Comparison of ENCODE assay signal across 11 cellular contexts in the genomic region with DNA sequence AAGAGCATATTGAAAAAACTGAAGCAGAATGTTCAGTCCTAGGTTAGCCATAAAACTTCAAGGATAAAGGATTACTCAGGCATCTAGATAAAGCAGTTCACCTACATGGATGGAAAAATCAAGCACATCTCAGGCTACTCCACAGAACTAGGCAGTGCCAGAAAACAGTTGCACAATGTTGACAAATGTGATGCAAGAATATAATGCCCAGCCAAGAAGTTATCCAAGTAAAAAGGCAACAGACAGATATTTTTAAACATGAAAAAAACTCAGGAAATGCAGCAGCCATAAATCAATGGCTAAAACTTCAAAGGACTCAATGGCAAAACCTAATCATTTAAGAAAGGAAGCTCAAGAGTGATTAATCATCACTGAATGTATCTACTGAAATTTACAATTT.
DNase-seq lines count a peak whose midpoint lies in the region; ATAC-seq, FAIRE-seq and TF ChIP-seq lines count a peak whose summit lies in the region.
"Had no signal": no experiment of that assay in that cellular context is flagged by ENCODE, and none has a peak within 500 bp of the region (broad histone marks: within the 10 kb centered on the region; RNA-seq: fewer than 3 reads in every experiment).

No MANE protein-coding gene starts in this region.

- DNase-seq in AG04449 (ENCODE audit: low read depth, low spot score) (peak; percentile 9), HT1080 (ENCODE audit: low read depth) (peak; percentile 66), bronchial epithelial cell (ENCODE audit: low read depth) (peak; percentile 69), lung (ENCODE audit: low spot score) (peak; percentile 34), C1 segment of cervical spinal cord (lab: John Stamatoyannopoulos, UW) (no peak), cerebellum (ENCODE audit: low spot score) (no peak), NCI-H446 treated with DMSO at 0.1 percent for 48 hours (lab: John Stamatoyannopoulos, UW) (no peak)
- DNase-seq in activated T-cell treated with anti-CD3 and anti-CD28 coated beads, Interleukin-2, amount 50 U/mL, for 24 hours: no peak
- DNase-seq: CD4-positive, alpha-beta memory T cell; cerebellar nuclear complex had no signal

- H3K9me3 ChIP-seq in lung (ENCODE audit: control insufficient read depth in 2 of 2, insufficient read depth in 1 of 2, low read length in 1 of 2): no peaks in the 10 kb centered on the region

- H3K36me3 ChIP-seq in bronchial epithelial cell (ENCODE audit: control insufficient read depth, insufficient read depth, low read length) (no peaks in the 10 kb centered on the region), lung (ENCODE audit: control insufficient read depth in 2 of 2, insufficient read depth in 2 of 2, low read length in 2 of 2) (no peaks in the 10 kb centered on the region)

- H3K4me3 ChIP-seq in AG04449 (ENCODE audit: low read depth, low read length) (no peak overlapping the region), bronchial epithelial cell (ENCODE audit: low read depth, low read length) (no peak overlapping the region), lung (no peak overlapping the region)

- no peaks in the 10 kb centered on the region for H3K4me1 Mint-ChIP-seq in activated T-cell treated with anti-CD3 and anti-CD28 coated beads, Interleukin-2, amount 50 U/mL, for 24 hours (ENCODE audit: low read depth)
- H3K4me1 Mint-ChIP-seq: CD4-positive, alpha-beta memory T cell had no signal

- FAIRE-seq in bronchial epithelial cell (lab: Jason Lieb, UNC): no peak

- H3K27me3 ChIP-seq in bronchial epithelial cell (ENCODE audit: control insufficient read depth, insufficient read depth, low read length) (no peaks in the 10 kb centered on the region), lung (ENCODE audit: control insufficient read depth, insufficient read depth) (no peaks in the 10 kb centered on the region)

- POLR2A ChIA-PET in AG04449 (lab: Yijun Ruan, JAX): no interaction called here

- no peak overlapping the region for H3K27ac Mint-ChIP-seq in activated T-cell treated with anti-CD3 and anti-CD28 coated beads, Interleukin-2, amount 50 U/mL, for 24 hours
- H3K27ac Mint-ChIP-seq: CD4-positive, alpha-beta memory T cell had no signal

- no peak overlapping the region for H3K4me3 Mint-ChIP-seq in activated T-cell treated with anti-CD3 and anti-CD28 coated beads, Interleukin-2, amount 50 U/mL, for 24 hours
- H3K4me3 Mint-ChIP-seq: CD4-positive, alpha-beta memory T cell had no signal

- TF ChIP-seq CTCF in AG04449 (IDR thresholded peaks at IDR 0.05; ENCODE audit: insufficient read depth, low read length, missing control alignments) (no peak), bronchial epithelial cell (IDR thresholded peaks at IDR 0.05; ENCODE audit: insufficient read depth, low read length, severe bottlenecking) (no peak), lung (IDR thresholded peaks at IDR 0.05; ENCODE audit: control extremely low read depth, extremely low read depth) (no peak)

- no peak overlapping the region for H3K27ac ChIP-seq in lung (ENCODE audit: low read depth in 1 of 2, low read length in 1 of 2)
- H3K27ac ChIP-seq: KMS-11 had no signal

- peak; percentile 65 for ATAC-seq in lung (ENCODE audit: insufficient read depth, low FRiP score)

- H3K36me3 Mint-ChIP-seq in activated T-cell treated with anti-CD3 and anti-CD28 coated beads, Interleukin-2, amount 50 U/mL, for 24 hours (ENCODE audit: low read depth): no peaks in the 10 kb centered on the region
- H3K36me3 Mint-ChIP-seq: CD4-positive, alpha-beta memory T cell had no signal

- CTCF ChIA-PET in AG04449 (lab: Yijun Ruan, JAX): no interaction called here

- peaks cover 3% of the 10 kb centered on the region for H3K9me3 Mint-ChIP-seq in activated T-cell treated with anti-CD3 and anti-CD28 coated beads, Interleukin-2, amount 50 U/mL, for 24 hours

- no peaks in the 10 kb centered on the region for H3K27me3 Mint-ChIP-seq in activated T-cell treated with anti-CD3 and anti-CD28 coated beads, Interleukin-2, amount 50 U/mL, for 24 hours
- H3K27me3 Mint-ChIP-seq: CD4-positive, alpha-beta memory T cell had no signal

- H3K4me1 ChIP-seq in lung (ENCODE audit: control insufficient read depth in 2 of 2, insufficient read depth in 2 of 2, low read length in 2 of 2): no peaks in the 10 kb centered on the region

Comparison
In these comparisons a context has a peak if more than half of its experiments do, and no peak if none do; other contexts are left out.
1. DNase-seq: peak in AG04449 (single experiment), HT1080 (single experiment), bronchial epithelial cell (single experiment) and lung (single experiment); none in C1 segment of cervical spinal cord (0 of 14), cerebellum (single experiment), activated T-cell treated with anti-CD3 and anti-CD28 coated beads, Interleukin-2, amount 50 U/mL, for 24 hours (single experiment) and NCI-H446 treated with DMSO at 0.1 percent for 48 hours (single experiment).